ENCODE assay signal across 23 cellular contexts in the genomic region with DNA sequence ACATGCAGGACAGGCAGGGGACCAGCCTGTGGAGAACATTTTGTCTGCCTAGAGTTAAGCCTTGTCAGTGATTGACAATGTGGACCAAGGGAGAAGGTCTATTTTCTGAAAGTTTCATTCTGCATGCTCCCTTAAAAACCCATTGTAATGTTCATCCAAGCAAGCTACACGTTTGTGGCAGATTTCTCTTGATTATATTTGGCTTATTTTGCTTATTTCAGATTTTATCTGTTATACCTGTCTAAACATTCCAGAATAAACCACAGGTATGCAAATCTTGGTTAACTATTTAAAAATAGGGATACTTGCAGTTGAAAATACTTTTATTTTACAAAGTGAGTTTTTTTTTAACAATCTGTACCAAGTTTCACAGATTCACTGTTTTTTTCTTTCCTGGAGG.
DNase-seq lines count a peak whose midpoint lies in the region; ATAC-seq, FAIRE-seq and TF ChIP-seq lines count a peak whose summit lies in the region.
"Had no signal": no experiment of that assay in that cellular context is flagged by ENCODE, and none has a peak within 500 bp of the region (broad histone marks: within the 10 kb centered on the region; RNA-seq: fewer than 3 reads in every experiment).

No MANE protein-coding gene starts in this region.

- H3K9ac ChIP-seq in astrocyte (ENCODE audit: low read length), result no peak overlapping the region
- H3K9ac ChIP-seq: GM23248 had no signal

- H3K27me3 ChIP-seq in astrocyte (ENCODE audit: insufficient read depth, low read length), result no peaks in the 10 kb centered on the region
- H3K27me3 ChIP-seq in heart left ventricle, result no peaks in the 10 kb centered on the region
- H3K27me3 ChIP-seq: BE2C, MG63, Peyer's patch had no signal

- no peaks in the 10 kb centered on the region for H3K36me3 Mint-ChIP-seq in astrocyte (ENCODE audit: low read depth, unreplicated experiment)
- H3K36me3 Mint-ChIP-seq: IgD-negative memory B cell had no signal

- no peak overlapping the region for H3K4me3 Mint-ChIP-seq in astrocyte (ENCODE audit: unreplicated experiment)
- H3K4me3 Mint-ChIP-seq: IgD-negative memory B cell had no signal

- intact Hi-C loops in heart left ventricle (cut with DNase I), result no loop called here

- H3K4me3 ChIP-seq in astrocyte (ENCODE audit: insufficient read depth, low read depth, low read length) (no peak overlapping the region), heart left ventricle (no peak overlapping the region)
- H3K4me3 ChIP-seq: GM23248, HAP-1, MG63, Peyer's patch, SK-N-MC had no signal

- no peak overlapping the region for H2AFZ ChIP-seq in astrocyte (ENCODE audit: low read depth, low read length)
- H2AFZ ChIP-seq: GM23248 had no signal

- H3K9me3 ChIP-seq in astrocyte (ENCODE audit: insufficient read depth, low read depth, low read length) (no peaks in the 10 kb centered on the region), heart left ventricle (no peaks in the 10 kb centered on the region)
- H3K9me3 ChIP-seq: BE2C, HAP-1, Peyer's patch had no signal

- peaks cover 59% of the 10 kb centered on the region for H3K4me1 Mint-ChIP-seq in astrocyte (ENCODE audit: low read depth, unreplicated experiment)
- H3K4me1 Mint-ChIP-seq: IgD-negative memory B cell had no signal

- no peak overlapping the region for H3K27ac Mint-ChIP-seq in astrocyte (ENCODE audit: unreplicated experiment)
- H3K27ac Mint-ChIP-seq: IgD-negative memory B cell had no signal

- H3K4me2 ChIP-seq in astrocyte (ENCODE audit: low read length), result no peak overlapping the region

- H4K20me1 ChIP-seq in astrocyte (ENCODE audit: insufficient read depth, low read length), result no peaks in the 10 kb centered on the region

- peak; percentile 30 to 36 for DNase-seq in NCI-H526 (lab: John Stamatoyannopoulos, UW)
- DNase-seq in astrocyte (ENCODE audit: low read depth), result no peak
- DNase-seq in glomerular visceral epithelial cell (ENCODE audit: extremely low spot score), result peak; percentile 11
- DNase-seq in renal cortical epithelial cell (ENCODE audit: low read depth), result peak; percentile 34
- no peak for DNase-seq in heart left ventricle
- DNase-seq in NCI-H1930 (lab: John Stamatoyannopoulos, UW), result no peak
- DNase-seq: BE2C; GM23248; MG63; NCI-H1417 treated with DMSO at 0.1 percent for 48 hours; NCI-H187; NCI-H2107; NCI-H2227 treated with DMSO at 0.1 percent for 48 hours; NCI-H510A; NCI-H774; NK-92 treated with Interleukin-12 subunit alpha and Interleukin-12 subunit beta, amount 100 ng/mL, for 24 hours; Peyer's patch; SHP77 had no signal

- ATAC-seq in heart left ventricle (no peak), GM21717 (IDR thresholded peaks at IDR 0.05; ENCODE audit: unreplicated experiment) (no peak)

- H3K36me3 ChIP-seq in astrocyte (ENCODE audit: insufficient read depth, low read length), result no peaks in the 10 kb centered on the region
- H3K36me3 ChIP-seq in heart left ventricle, result no peaks in the 10 kb centered on the region
- H3K36me3 ChIP-seq: BE2C, HAP-1, MG63, Peyer's patch had no signal

- no peaks in the 10 kb centered on the region for H3K27me3 Mint-ChIP-seq in astrocyte (ENCODE audit: low read depth, unreplicated experiment)
- H3K27me3 Mint-ChIP-seq: IgD-negative memory B cell had no signal

- H3K27ac ChIP-seq in astrocyte (ENCODE audit: low read depth, low read length) (no peak overlapping the region), heart left ventricle (no peak overlapping the region)
- H3K27ac ChIP-seq: GM23248, SK-N-MC had no signal

- peak; percentile 9 for FAIRE-seq in astrocyte (lab: Jason Lieb, UNC)
- FAIRE-seq: HTR-8/SVneo had no signal

- no peaks in the 10 kb centered on the region for H3K79me2 ChIP-seq in astrocyte (ENCODE audit: insufficient read depth, low read length)

- peaks cover 13% of the 10 kb centered on the region for H3K9me3 Mint-ChIP-seq in astrocyte (ENCODE audit: unreplicated experiment)

- no peak for TF ChIP-seq POLR2A in heart left ventricle (IDR thresholded peaks at IDR 0.05)

- TF ChIP-seq CTCF in astrocyte (IDR thresholded peaks at IDR 0.05; ENCODE audit: insufficient read depth, low read depth, low read length), result no peak
- TF ChIP-seq CTCF in heart left ventricle (IDR thresholded peaks at IDR 0.05), result no peak

- 33 to 65% (median 47%) methylated on average over 1 of the region's 1 CpG for WGBS in heart left ventricle, 4 donors

- peaks cover 51% of the 10 kb centered on the region for H3K4me1 ChIP-seq in astrocyte (ENCODE audit: insufficient read depth, low read length)
- peaks cover 0 to 7% (median 0%) of the 10 kb centered on the region in 12 donors for H3K4me1 ChIP-seq in heart left ventricle
- H3K4me1 ChIP-seq: BE2C had no signal

Comparison
In these comparisons a context has a peak if more than half of its experiments do, and no peak if none do; other contexts are left out.
1. DNase-seq: peak in NCI-H526 (2 of 2), glomerular visceral epithelial cell (single experiment) and renal cortical epithelial cell (single experiment); none in astrocyte (single experiment), heart left ventricle (0 of 5) and NCI-H1930 (0 of 2).